In the genomic region with DNA sequence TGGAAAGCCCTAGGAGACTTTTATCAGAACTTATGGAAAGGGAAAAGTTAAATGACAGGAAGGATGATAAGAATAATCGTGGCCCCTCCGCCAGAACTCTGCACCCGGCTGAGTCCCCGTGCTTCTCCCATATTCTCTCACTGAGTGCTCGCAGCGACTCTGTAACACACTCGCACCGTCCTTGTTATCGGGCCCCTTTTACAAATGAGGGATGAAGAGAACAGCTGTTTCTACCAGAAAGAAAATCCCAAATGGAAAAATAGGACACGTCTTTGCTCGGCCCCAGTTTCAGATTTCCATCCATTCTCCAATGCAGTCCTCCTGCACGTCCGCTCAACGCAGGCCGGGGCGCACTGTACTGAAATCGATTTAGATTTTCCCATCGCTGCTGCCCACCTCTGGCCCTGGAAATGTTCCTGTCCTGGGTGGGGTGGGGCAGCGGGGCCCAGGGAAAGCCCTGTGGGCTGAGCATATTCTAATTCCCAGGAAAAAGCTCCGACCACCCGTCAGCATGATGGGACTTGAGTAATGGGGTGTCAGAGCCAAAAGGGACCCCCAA, we compare ENCODE assay signal across 16 cellular contexts.
"Had no signal": no experiment of that assay in that cellular context is flagged by ENCODE, and none has a peak within 500 bp of the region (broad histone marks: within the 10 kb centered on the region; RNA-seq: fewer than 3 reads in every experiment).

No MANE protein-coding gene starts in this region.

- H3K27ac ChIP-seq: breast epithelium, dorsolateral prefrontal cortex, gastroesophageal sphincter, lower lobe of right lung, sigmoid colon, SJSA1, tibial artery had no signal

- ATAC-seq: gastroesophageal sphincter; lower lobe of right lung; naive thymus-derived CD4-positive, alpha-beta T cell; stimulated activated effector memory CD8-positive, alpha-beta T cell treated with anti-CD3 and anti-CD28 coated beads, Interleukin-12 subunit alpha, Interleukin-12 subunit beta, amount 100 ng/mL, for 72 hours had no signal

- H3K4me1 ChIP-seq: breast epithelium, gastroesophageal sphincter, lower lobe of right lung, sigmoid colon, SJSA1, tibial artery had no signal

- H3K9me3 ChIP-seq: breast epithelium, gastroesophageal sphincter, lower lobe of right lung, sigmoid colon, SJSA1, tibial artery had no signal

- DNase-seq: activated B cell treated with CpG ODN at 0.5 μM for 24 hours; activated CD4-positive, alpha-beta T cell treated with anti-CD3 and anti-CD28 coated beads, Interleukin-2, amount 10 ng/mL, durations not matched to agents 7 days and 5 days; activated CD8-positive, alpha-beta memory T cell treated with anti-CD3 and anti-CD28 coated beads for 24 hours; activated naive CD4-positive, alpha-beta T cell treated with Interleukin-2 at 50 U/mL for 16 hours; erythroblast; kidney glomerular epithelial cell; lower lobe of right lung; naive thymus-derived CD4-positive, alpha-beta T cell; sigmoid colon; T-helper 2 cell had no signal

- H3K27me3 ChIP-seq: breast epithelium, SJSA1 had no signal

- H3K36me3 ChIP-seq: breast epithelium, gastroesophageal sphincter, lower lobe of right lung, sigmoid colon, SJSA1, tibial artery had no signal

- H3K4me3 ChIP-seq: breast epithelium, gastroesophageal sphincter, lower lobe of right lung, sigmoid colon, SJSA1, tibial artery had no signal
